ENCODE assay signal across 8 cellular contexts in genomic region chr7:105352018-105352612, GRCh38. TPM values are rescaled to one million over a fixed set of nuclear protein-coding genes. Genes with fewer than 3 reads are reported as not detected.
A peak's percentile ranks its signal among the peaks of the same experiment; 100 is the strongest.
DNase-seq lines count a peak whose midpoint lies in the region; ATAC-seq and TF ChIP-seq lines count a peak whose summit lies in the region.

No MANE protein-coding gene starts in this region.

- DNase-seq in GM12864 (ENCODE audit: low read depth), result peak; percentile 87
- DNase-seq in NCI-H446 treated with DMSO at 0.1 percent for 48 hours (lab: John Stamatoyannopoulos, UW), result peak; percentile 72
- DNase-seq in activated T-cell treated with anti-CD3 and anti-CD28 coated beads, Interleukin-2, amount 50 U/mL, for 1 hour, result peak; percentile 36
- DNase-seq in fibroblast of peridontal ligament (ENCODE audit: extremely low read depth), result peak; percentile 98
- peak; percentile 88 for DNase-seq in pons (ENCODE audit: low spot score)
- DNase-seq in upper lobe of right lung, result peak; percentile 80
- DNase-seq in DMS 273 (lab: John Stamatoyannopoulos, UW; ENCODE audit: unreplicated experiment), result no peak

- no peak for TF ChIP-seq CTCF in GM12864 (IDR thresholded peaks at IDR 0.05; ENCODE audit: low read depth, low read length, missing control alignments)
- no peak for TF ChIP-seq CTCF in upper lobe of right lung (IDR thresholded peaks at IDR 0.05)

- intact Hi-C loops in upper lobe of right lung (cut with DNase I), result no loop called here

- H3K4me1 ChIP-seq in upper lobe of right lung, result peaks cover 32% of the 10 kb centered on the region

- no peak overlapping the region; the same call in 1 of the 2 replicates for H3K4me3 ChIP-seq in GM12864 (ENCODE audit: low read depth, low read length)
- no peak overlapping the region for H3K4me3 ChIP-seq in upper lobe of right lung

- no peaks in the 10 kb centered on the region for H3K9me3 ChIP-seq in upper lobe of right lung

- no peaks in the 10 kb centered on the region for H3K27me3 ChIP-seq in upper lobe of right lung

- H3K36me3 ChIP-seq in upper lobe of right lung, result no peaks in the 10 kb centered on the region

- ATAC-seq in HG02642 (IDR thresholded peaks at IDR 0.05; ENCODE audit: poor library complexity, unreplicated experiment), result peak; percentile 92
- ATAC-seq in upper lobe of right lung, result peak; percentile 97

- H3K27ac ChIP-seq in upper lobe of right lung, result peak overlapping the region; percentile 12

RNA-seq across cellular contexts. Expression of gene SRPK2, which starts 36.6 kb away (rescaled TPM):
- 48.5 TPM for total RNA-seq in upper lobe of right lung
